In the genomic region with DNA sequence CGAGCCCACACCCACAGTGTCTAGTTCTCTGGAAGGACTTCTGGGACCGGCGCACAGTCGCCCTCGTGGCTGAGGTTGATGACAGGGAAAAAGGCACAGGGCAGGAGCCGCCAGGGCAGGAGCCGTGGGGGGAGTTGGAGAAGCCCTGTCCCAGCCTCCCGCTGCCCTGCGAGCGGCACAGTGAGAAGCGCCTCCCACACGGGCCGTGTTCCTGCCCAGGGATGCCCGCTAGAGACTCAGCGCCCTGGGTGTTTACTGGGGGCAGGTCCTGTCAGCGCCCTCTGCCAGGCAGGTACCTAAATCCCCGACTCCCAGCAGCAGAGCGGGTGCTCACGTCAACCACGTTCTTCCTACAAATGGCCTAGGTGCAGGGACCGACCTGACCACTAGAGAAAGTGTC, we compare ENCODE assay signal across 14 cellular contexts. TPM values are rescaled to one million over a fixed set of nuclear protein-coding genes. Genes with fewer than 3 reads are reported as not detected.
"Had no signal": no experiment of that assay in that cellular context is flagged by ENCODE, and none has a peak within 500 bp of the region (broad histone marks: within the 10 kb centered on the region; RNA-seq: fewer than 3 reads in every experiment).

No MANE protein-coding gene starts in this region.

RNA-seq across cellular contexts. Expression of a gene that starts 26.0 kb away (rescaled TPM):
- total RNA-seq: stomach, subcutaneous adipose tissue, suprapubic skin, temporal lobe, thoracic aorta, thyroid gland, tibial nerve, transverse colon, upper lobe of left lung, upper lobe of right lung, ureter, urinary bladder, uterus, vagina had no signal
- polyA plus RNA-seq: stomach, urinary bladder had no signal
